In the genomic region with DNA sequence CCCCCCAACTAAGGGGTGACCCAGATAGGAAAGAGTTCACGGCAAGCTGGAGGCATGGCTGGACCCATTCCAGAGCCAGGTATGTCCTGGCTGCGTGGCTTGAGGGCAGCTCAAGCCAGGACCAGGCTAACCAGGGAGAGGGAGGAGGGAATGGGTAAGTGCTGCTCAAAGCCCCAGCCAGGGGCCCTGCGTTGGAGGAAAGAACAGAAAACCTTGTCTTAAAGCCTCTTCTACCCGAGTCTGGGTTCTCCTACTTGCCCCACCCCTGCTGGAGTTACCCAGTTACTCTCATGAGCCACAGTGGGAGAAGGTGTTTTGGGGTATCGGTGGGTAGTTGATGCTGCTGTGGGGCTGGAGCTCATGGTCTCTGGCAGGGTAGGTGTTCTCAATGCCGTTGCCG, we compare ENCODE assay signal across 27 cellular contexts. TPM values are rescaled to one million over a fixed set of nuclear protein-coding genes. Genes with fewer than 3 reads are reported as not detected.
DNase-seq lines count a peak whose midpoint lies in the region; ATAC-seq, FAIRE-seq and TF ChIP-seq lines count a peak whose summit lies in the region.
"Had no signal": no experiment of that assay in that cellular context is flagged by ENCODE, and none has a peak within 500 bp of the region (broad histone marks: within the 10 kb centered on the region; RNA-seq: fewer than 3 reads in every experiment).

No MANE protein-coding gene starts in this region.

- no peaks in the 10 kb centered on the region for H3K79me2 ChIP-seq in HepG2 (ENCODE audit: insufficient read depth, low read length)

- FAIRE-seq in HepG2 (lab: Jason Lieb, UNC), result no peak
- FAIRE-seq: D721Med, G401.6 had no signal

- no peaks in the 10 kb centered on the region for H3K36me3 ChIP-seq in HepG2 (replicated peaks in 1 of 2; ENCODE audit: control insufficient read depth in 1 of 2, insufficient read depth in 2 of 2, low read length in 2 of 2)
- H3K36me3 ChIP-seq in right lobe of liver, result no peaks in the 10 kb centered on the region
- peaks cover 90% of the 10 kb centered on the region for H3K36me3 ChIP-seq in endodermal cell (ENCODE audit: control insufficient read depth, insufficient read depth, low read length)
- H3K36me3 ChIP-seq in uterus, result no peaks in the 10 kb centered on the region
- H3K36me3 ChIP-seq: MG63 had no signal

- H3K27ac Mint-ChIP-seq in T-helper 1 cell treated with Interleukin-12 subunit alpha and Interleukin-12 subunit beta and Interleukin-4 antibody, amounts not matched to agents 30 μg/mL and 1 μg/mL, for 36 hours, result peak overlapping the region; percentile 15
- H3K27ac Mint-ChIP-seq in endodermal cell, result peak overlapping the region; percentile 90

- no TSS peak for BruUV-seq in HepG2 (replicated peaks; lab: Mats Ljungman, UMichigan)

- H3K27me3 ChIP-seq in HepG2 (ENCODE audit: control insufficient read depth in 1 of 2, insufficient read depth in 2 of 2, low read length in 2 of 2) (peaks cover 0 to 3% of the 10 kb centered on the region in 2 experiments; a peak in 1 of 5 replicates), right lobe of liver (no peaks in the 10 kb centered on the region), endodermal cell (ENCODE audit: control insufficient read depth, insufficient read depth, low read length, poor library complexity, severe bottlenecking) (no peaks in the 10 kb centered on the region), uterus (no peaks in the 10 kb centered on the region)
- H3K27me3 ChIP-seq: MG63, SJSA1 had no signal

- no peak for TF ChIP-seq EP300 in HepG2 (IDR thresholded peaks at IDR 0.05; ENCODE audit: low read depth in 2 of 2, low read length in 2 of 2)
- no peak for TF ChIP-seq EP300 in HepG2 (CRISPR knock-in tag; IDR thresholded peaks at IDR 0.05; ENCODE audit: borderline replicate concordance)

- no peaks in the 10 kb centered on the region for H3K36me3 Mint-ChIP-seq in T-helper 1 cell treated with Interleukin-12 subunit alpha and Interleukin-12 subunit beta and Interleukin-4 antibody, amounts not matched to agents 30 μg/mL and 1 μg/mL, for 36 hours (ENCODE audit: low read depth)
- H3K36me3 Mint-ChIP-seq in endodermal cell (ENCODE audit: low read depth), result peaks cover 83% of the 10 kb centered on the region

- H4K20me1 ChIP-seq in HepG2 (ENCODE audit: insufficient read depth, low read length), result no peaks in the 10 kb centered on the region

- H3K27ac ChIP-seq in HepG2 (ENCODE audit: extremely low read length, insufficient read depth, low read length) (no peak overlapping the region), right lobe of liver (no peak overlapping the region), endodermal cell (ENCODE audit: low read depth, low read length) (no peak overlapping the region), uterus (peak overlapping the region; percentile 21 to 60)
- H3K27ac ChIP-seq: 22Rv1, SJSA1 had no signal

- H3K9ac ChIP-seq in HepG2 (ENCODE audit: insufficient read depth, low read depth, low read length) (no peak overlapping the region), endodermal cell (ENCODE audit: extremely low read depth, low read length, poor library complexity, severe bottlenecking) (no peak overlapping the region)

- peaks cover 3% of the 10 kb centered on the region for H3K27me3 Mint-ChIP-seq in T-helper 1 cell treated with Interleukin-12 subunit alpha and Interleukin-12 subunit beta and Interleukin-4 antibody, amounts not matched to agents 30 μg/mL and 1 μg/mL, for 36 hours (ENCODE audit: low read depth)
- H3K27me3 Mint-ChIP-seq in endodermal cell (ENCODE audit: insufficient read depth), result no peaks in the 10 kb centered on the region

- CTCF ChIA-PET in HepG2 (lab: Yijun Ruan, JAX; ENCODE audit: low intra/inter-chr PET ratio, low total read pairs), result no interaction called here

- no peak overlapping the region for H3K4me3 Mint-ChIP-seq in T-helper 1 cell treated with Interleukin-12 subunit alpha and Interleukin-12 subunit beta and Interleukin-4 antibody, amounts not matched to agents 30 μg/mL and 1 μg/mL, for 36 hours
- no peak overlapping the region for H3K4me3 Mint-ChIP-seq in endodermal cell

- no peak overlapping the region for H3K4me2 ChIP-seq in HepG2 (ENCODE audit: low read depth, low read length)

- no peak overlapping the region for H3K4me3 ChIP-seq in HepG2 (replicated peaks in 1 of 3; ENCODE audit: insufficient read depth in 1 of 3, low read depth in 2 of 3, low read length in 3 of 3)
- no peak overlapping the region for H3K4me3 ChIP-seq in right lobe of liver
- no peak overlapping the region for H3K4me3 ChIP-seq in endodermal cell (ENCODE audit: low read length)
- no peak overlapping the region for H3K4me3 ChIP-seq in uterus
- H3K4me3 ChIP-seq: MG63, SJSA1 had no signal

- no peaks in the 10 kb centered on the region for H3K9me3 Mint-ChIP-seq in T-helper 1 cell treated with Interleukin-12 subunit alpha and Interleukin-12 subunit beta and Interleukin-4 antibody, amounts not matched to agents 30 μg/mL and 1 μg/mL, for 36 hours
- H3K9me3 Mint-ChIP-seq in endodermal cell, result no peaks in the 10 kb centered on the region

- TF ChIP-seq POLR2A in HepG2 (IDR thresholded peaks at IDR 0.05; ENCODE audit: insufficient read depth in 1 of 2, low read depth in 2 of 2, low read length in 2 of 2), result no peak
- no peak for TF ChIP-seq POLR2A in right lobe of liver (IDR thresholded peaks at IDR 0.05)
- TF ChIP-seq POLR2A in uterus (IDR thresholded peaks at IDR 0.05), result no peak

- no peak overlapping the region for H2AFZ ChIP-seq in HepG2 (ENCODE audit: low read length)

- no peak for TF ChIP-seq RAD21 in HepG2 (CRISPR knock-in tag; IDR thresholded peaks at IDR 0.05)

- in situ Hi-C loops in HepG2 (cut with HindIII; ENCODE audit: extremely low pct_ligation_motif_present, low pct_unique_long_range_greater_than_20kb), result loop anchor here (10.0 kb wide), 1 partner anchor 146 kb away; no protein-coding TSS in a partner anchor

- peaks cover 32% of the 10 kb centered on the region for H3K4me1 Mint-ChIP-seq in T-helper 1 cell treated with Interleukin-12 subunit alpha and Interleukin-12 subunit beta and Interleukin-4 antibody, amounts not matched to agents 30 μg/mL and 1 μg/mL, for 36 hours (ENCODE audit: low read depth)
- peaks cover 29% of the 10 kb centered on the region for H3K4me1 Mint-ChIP-seq in endodermal cell

- H3K4me1 ChIP-seq in HepG2 (ENCODE audit: insufficient read depth, low read length) (peaks cover 23% of the 10 kb centered on the region), right lobe of liver (peaks cover 0 to 9% (median 0%) of the 10 kb centered on the region in 4 donors), endodermal cell (ENCODE audit: control insufficient read depth, insufficient read depth, low read length) (peaks cover 16% of the 10 kb centered on the region), uterus (no peaks in the 10 kb centered on the region)

- ATAC-seq in HepG2 (no peak), right lobe of liver (no peak)
- ATAC-seq: HCT116, PC-3 had no signal

- H3K9me3 ChIP-seq in HepG2 (ENCODE audit: low read length) (no peaks in the 10 kb centered on the region), right lobe of liver (no peaks in the 10 kb centered on the region), endodermal cell (ENCODE audit: control insufficient read depth, low read length) (no peaks in the 10 kb centered on the region), uterus (no peaks in the 10 kb centered on the region)
- H3K9me3 ChIP-seq: MG63, SJSA1 had no signal

- WGBS in HepG2 (ENCODE audit: low lambda C conversion rate), result 56% methylated on average over 7 of the region's 7 CpGs
- WGBS in right lobe of liver (ENCODE audit: insufficient coverage, low coverage, low lambda C conversion rate, missing lambda C conversion rate), result 69% methylated on average over 4 of the region's 7 CpGs
- WGBS in endodermal cell (ENCODE audit: insufficient coverage in 1 of 2, insufficient read length in 1 of 2), 2 experiments, result 89 to 95% methylated on average over 4 to 7 of the region's 7 CpGs

- POLR2A ChIA-PET in HepG2 (lab: Yijun Ruan, JAX), result no interaction called here

- TF ChIP-seq CTCF in HepG2 (CRISPR knock-in tag; IDR thresholded peaks at IDR 0.05), result no peak
- no peak for TF ChIP-seq CTCF in right lobe of liver (IDR thresholded peaks at IDR 0.05)
- TF ChIP-seq CTCF in endodermal cell (conservative IDR thresholded peaks at IDR 0.05), result no peak
- TF ChIP-seq CTCF in uterus (IDR thresholded peaks at IDR 0.05), result no peak

- DNase-seq in T-helper 1 cell (no peak), HepG2 (ENCODE audit: low spot score) (no peak), right lobe of liver (no peak), endodermal cell (no peak), uterus (no peak)
- DNase-seq in activated CD4-positive, CD25-positive, alpha-beta regulatory T cell (lab: John Stamatoyannopoulos, UW), result no peak
- no peak for DNase-seq in activated CD8-positive, alpha-beta memory T cell treated with anti-CD3 and anti-CD28 coated beads, Interleukin-2, amount 50 U/mL, for 4 hours
- DNase-seq: ACHN; GOT3; KBM-7; MG63; NCI-H1105 treated with DMSO at 0.1 percent for 48 hours; NCI-H146; NCI-H1930; NCI-H2107; NCI-H446; NCI-H524 treated with DMSO at 0.1 percent for 48 hours; NCI-H82; NK-92 treated with Interleukin-12 subunit alpha and Interleukin-12 subunit beta, amount 100 ng/mL, for 24 hours; PC-3; Right ventricle myocardium superior had no signal

- intact Hi-C loops in HepG2 (cut with micrococcal nuclease; ENCODE audit: unreplicated experiment) (no loop called here), right lobe of liver (cut with DNase I) (loop anchor here (5.0 kb wide), 1 partner anchor 143 kb away; no protein-coding TSS in a partner anchor), uterus (cut with DNase I; ENCODE audit: low total_unique reads) (loop anchor here (5.0 kb wide), 1 partner anchor 143 kb away; no protein-coding TSS in a partner anchor)

RNA-seq across cellular contexts. Expression of a gene that starts 47.3 kb away (rescaled TPM):
- total RNA-seq in HepG2 (2016; rRNA removed; fragmentation: Illumina TruSeq; extraction: Trizol) (0.22 and 0.24 TPM in 2 replicates), right lobe of liver (10 to 100 TPM in 1 of 6 experiments, 1 to 10 TPM in 5; 2.1 to 11.4 (median 3.4) TPM), endodermal cell (100 to 1,000 TPM; 523 to 701 TPM), uterus (100 to 1,000 TPM in 1 of 4 donors, 10 to 100 TPM in 3; 33.6 to 135 (median 36.1) TPM)
- total RNA-seq in HepG2 (2016; cell fraction: cytosol; rRNA removed; fragmentation: Illumina TruSeq; extraction: Trizol; ENCODE audit: low read depth), result 0.09 TPM in 1 of 2 replicates, not detected in the other
- total RNA-seq in HepG2 (2016; cell fraction: insoluble cytoplasmic fraction; rRNA removed; fragmentation: Illumina TruSeq; extraction: Trizol), result 0.17 and 0.24 TPM in 2 replicates
- 0.12 and 0.21 TPM in 2 replicates for total RNA-seq in HepG2 (2016; cell fraction: membrane; rRNA removed; fragmentation: Illumina TruSeq; extraction: Trizol)
- total RNA-seq in HepG2 (2016; cell fraction: nucleus; rRNA removed; fragmentation: Illumina TruSeq; extraction: Trizol), result 0.47 and 1.1 TPM in 2 replicates
- 0.33 and 0.54 TPM in 2 replicates for polyA plus RNA-seq in HepG2 (2011; rRNA removed)
- 0.18 and 0.35 TPM in 2 replicates for polyA plus RNA-seq in HepG2 (2011; cell fraction: cytosol; rRNA removed)
- 0.38 and 0.55 TPM in 2 replicates for polyA plus RNA-seq in HepG2 (2011; cell fraction: nucleus; rRNA removed)
- 0.19 and 0.63 TPM in 2 replicates for polyA plus RNA-seq in HepG2 (2012)
- 0.01 and 0.31 TPM in 2 replicates for polyA plus RNA-seq in HepG2 (2016; cell fraction: cytosol; fragmentation: Illumina TruSeq; extraction: Trizol; ENCODE audit: low read depth)
- 0.21 and 0.25 TPM in 2 replicates for polyA plus RNA-seq in HepG2 (2016; cell fraction: insoluble cytoplasmic fraction; fragmentation: Illumina TruSeq; extraction: Trizol; ENCODE audit: low read depth)
- 0.03 and 0.16 TPM in 2 replicates for polyA plus RNA-seq in HepG2 (2016; cell fraction: membrane; fragmentation: Illumina TruSeq; extraction: Trizol; ENCODE audit: low read depth)
- 0.69 and 1.5 TPM in 2 replicates for polyA plus RNA-seq in HepG2 (2016; cell fraction: nucleus; fragmentation: Illumina TruSeq; extraction: Trizol; ENCODE audit: insufficient read depth, low read depth)
- 0.50 and 160 TPM in 2 replicates for polyA minus RNA-seq in HepG2 (2011; rRNA and poly(A)+ RNA removed; ENCODE audit: low replicate concordance)
- 1.5 and 2.1 TPM in 2 replicates for polyA minus RNA-seq in HepG2 (2011; cell fraction: cytosol; rRNA and poly(A)+ RNA removed)
- polyA minus RNA-seq in HepG2 (2011; cell fraction: nucleus; rRNA and poly(A)+ RNA removed), result 0.75 and 1.4 TPM in 2 replicates
- polyA plus RNA-seq in endodermal cell (2013, experiment 1 of 2), result 279 TPM
- polyA plus RNA-seq in endodermal cell (2013, experiment 2 of 2), result 257 TPM

Comparison
In these comparisons a context has a peak if more than half of its experiments do, and no peak if none do; other contexts are left out.
1. H3K27ac ChIP-seq: peak in uterus (2 of 2); none in HepG2 (single experiment), right lobe of liver (0 of 3) and endodermal cell (single experiment).